Comparison of ENCODE assay signal across 25 cellular contexts in the genomic region with DNA sequence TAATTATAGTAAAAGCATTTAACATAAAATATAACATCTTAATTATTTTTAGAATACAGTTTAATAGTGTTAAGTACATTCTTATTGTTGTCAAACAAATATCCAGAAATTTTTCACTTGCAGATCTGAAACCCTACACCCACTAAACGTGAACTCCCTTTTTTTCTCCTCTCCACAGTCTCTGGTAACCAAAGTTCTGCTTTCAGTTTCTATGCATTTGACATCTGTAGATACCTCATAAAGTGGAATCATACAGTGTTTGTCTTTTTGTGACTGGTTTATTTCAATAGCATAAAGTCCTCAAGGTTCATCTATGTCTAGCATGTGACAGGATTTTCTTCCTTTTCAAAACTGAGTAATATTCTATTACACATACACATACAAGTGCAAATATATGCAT.
"Had no signal": no experiment of that assay in that cellular context is flagged by ENCODE, and none has a peak within 500 bp of the region (broad histone marks: within the 10 kb centered on the region; RNA-seq: fewer than 3 reads in every experiment).

No MANE protein-coding gene starts in this region.

- H3K4me3 ChIP-seq: coronary artery, dorsolateral prefrontal cortex, gastrocnemius medialis, hepatocyte, testis, transverse colon had no signal

- H3K27me3 ChIP-seq: brain microvascular endothelial cell, dorsolateral prefrontal cortex, gastrocnemius medialis, hepatocyte, testis, transverse colon had no signal

- DNase-seq: activated CD4-positive, alpha-beta memory T cell treated with anti-CD3 and anti-CD28 coated beads, Interleukin-2, amount 10 ng/mL, durations not matched to agents 7 days and 5 days; activated CD4-positive, alpha-beta T cell treated with anti-CD3 and anti-CD28 coated beads, Interleukin-2, amount 10 ng/mL, durations not matched to agents 24 days and 14 days; activated CD4-positive, CD25-positive, alpha-beta regulatory T cell treated with anti-CD3 and anti-CD28 coated beads, Interleukin-2, amount 50 U/mL, for 72 hours; activated gamma-delta T cell treated with Interleukin-2 at 50 U/mL for 16 hours; activated naive CD4-positive, alpha-beta T cell treated with anti-CD3 and anti-CD28 coated beads, Interleukin-2, amount 50 U/mL, for 16 hours; activated T-cell treated with anti-CD3 and anti-CD28 coated beads, Interleukin-2, amount 50 U/mL, for 4 hours; amniotic stem cell; brain microvascular endothelial cell; dorsolateral prefrontal cortex; effector memory CD4-positive, alpha-beta T cell; gastrocnemius medialis; glutamatergic neuron; islet precursor cell; left cardiac atrium; left ventricle myocardium superior; posterior cingulate gyrus; right cardiac atrium; stimulated activated CD4-positive, alpha-beta T cell treated with anti-CD3 and anti-CD28 coated beads, Interleukin-2, amount 100 ng/mL, for 48 hours; stimulated activated naive CD8-positive, alpha-beta T cell treated with anti-CD3 and anti-CD28 coated beads, Interleukin-15, Interleukin-2, amounts not matched to agents 100 U/mL and 50 U/mL, for 24 hours; testis; transverse colon had no signal

- H3K36me3 ChIP-seq: brain microvascular endothelial cell, gastrocnemius medialis, transverse colon had no signal

- H3K9me3 ChIP-seq: testis had no signal

- ATAC-seq: activated T-cell treated with anti-CD3 and anti-CD28 coated beads, Interleukin-2, amount 50 U/mL, for 4 hours; activated T-helper 17 cell treated with anti-CD3 and anti-CD28 coated beads, Interleukin-2, amount 50 U/mL, for 72 hours; gastrocnemius medialis; left cardiac atrium; left ventricle myocardium superior; right cardiac atrium; stimulated activated naive CD8-positive, alpha-beta T cell treated with anti-CD3 and anti-CD28 coated beads, Interleukin-15, Interleukin-2, amounts not matched to agents 100 U/mL and 50 U/mL, for 24 hours had no signal

- H3K27ac ChIP-seq: brain microvascular endothelial cell, coronary artery, dorsolateral prefrontal cortex, gastrocnemius medialis, hepatocyte, testis, transverse colon, VCaP had no signal
